Comparison of ENCODE assay signal across 22 cellular contexts in genomic region chr11:62747475-62748160, GRCh38. TPM values are rescaled to one million over a fixed set of nuclear protein-coding genes. Genes with fewer than 3 reads are reported as not detected.
A peak's percentile ranks its signal among the peaks of the same experiment; 100 is the strongest.
DNase-seq lines count a peak whose midpoint lies in the region; ATAC-seq and TF ChIP-seq lines count a peak whose summit lies in the region.
"Had no signal": no experiment of that assay in that cellular context is flagged by ENCODE, and none has a peak within 500 bp of the region (broad histone marks: within the 10 kb centered on the region; RNA-seq: fewer than 3 reads in every experiment).

No MANE protein-coding gene starts in this region.

- H3K27ac ChIP-seq in dorsolateral prefrontal cortex, result peak overlapping the region in 54 of 59 donors; percentile 3 to 82 (median 58)
- H3K27ac ChIP-seq: C4-2B, colonic mucosa, right atrium auricular region, upper lobe of right lung had no signal

- no peak for ATAC-seq in activated naive CD4-positive, alpha-beta T cell treated with anti-CD3 and anti-CD28 coated beads, Interleukin-2, amount 50 U/mL, for 72 hours
- ATAC-seq: activated T-helper 17 cell treated with anti-CD3 and anti-CD28 coated beads, Interleukin-2, amount 50 U/mL, for 72 hours; K562; stimulated activated naive CD8-positive, alpha-beta T cell treated with anti-CD3 and anti-CD28 coated beads, Interleukin-15, amount 100 ng/mL, for 72 hours; upper lobe of right lung had no signal

- H3K27ac Mint-ChIP-seq in mesothelial cell of epicardium (peak overlapping the region; percentile 77), type B pancreatic cell (no peak overlapping the region)
- H3K27ac Mint-ChIP-seq in activated naive CD4-positive, alpha-beta T cell treated with anti-CD3 and anti-CD28 coated beads, Interleukin-2, amount 50 U/mL, for 72 hours, result no peak overlapping the region
- H3K27ac Mint-ChIP-seq: activated T-helper 17 cell treated with anti-CD3 and anti-CD28 coated beads, Interleukin-2, amount 50 U/mL, for 72 hours; stimulated activated naive CD8-positive, alpha-beta T cell treated with anti-CD3 and anti-CD28 coated beads, Interleukin-15, amount 100 ng/mL, for 72 hours had no signal

- H3K4me3 Mint-ChIP-seq in mesothelial cell of epicardium, result no peak overlapping the region
- no peak overlapping the region for H3K4me3 Mint-ChIP-seq in type B pancreatic cell
- H3K4me3 Mint-ChIP-seq: activated T-helper 17 cell treated with anti-CD3 and anti-CD28 coated beads, Interleukin-2, amount 50 U/mL, for 72 hours; immature natural killer cell; stimulated activated naive CD8-positive, alpha-beta T cell treated with anti-CD3 and anti-CD28 coated beads, Interleukin-15, amount 100 ng/mL, for 72 hours had no signal

- peaks cover 11% of the 10 kb centered on the region for H3K4me1 Mint-ChIP-seq in mesothelial cell of epicardium
- H3K4me1 Mint-ChIP-seq in type B pancreatic cell (ENCODE audit: unreplicated experiment), result no peaks in the 10 kb centered on the region

- H3K27me3 Mint-ChIP-seq in mesothelial cell of epicardium (ENCODE audit: low read depth) (no peaks in the 10 kb centered on the region), type B pancreatic cell (no peaks in the 10 kb centered on the region)
- H3K27me3 Mint-ChIP-seq: activated T-helper 17 cell treated with anti-CD3 and anti-CD28 coated beads, Interleukin-2, amount 50 U/mL, for 72 hours; stimulated activated naive CD8-positive, alpha-beta T cell treated with anti-CD3 and anti-CD28 coated beads, Interleukin-15, amount 100 ng/mL, for 72 hours had no signal

- H3K9me3 Mint-ChIP-seq in mesothelial cell of epicardium, result no peaks in the 10 kb centered on the region
- no peaks in the 10 kb centered on the region for H3K9me3 Mint-ChIP-seq in activated naive CD4-positive, alpha-beta T cell treated with anti-CD3 and anti-CD28 coated beads, Interleukin-2, amount 50 U/mL, for 72 hours
- no peaks in the 10 kb centered on the region for H3K9me3 Mint-ChIP-seq in type B pancreatic cell
- H3K9me3 Mint-ChIP-seq: activated T-helper 17 cell treated with anti-CD3 and anti-CD28 coated beads, Interleukin-2, amount 50 U/mL, for 72 hours; immature natural killer cell; stimulated activated naive CD8-positive, alpha-beta T cell treated with anti-CD3 and anti-CD28 coated beads, Interleukin-15, amount 100 ng/mL, for 72 hours had no signal

- H3K4me3 ChIP-seq in dorsolateral prefrontal cortex, result peak overlapping the region in 6 of 59 donors; percentile 1 to 21 (median 10)
- H3K4me3 ChIP-seq: colonic mucosa, K562, lung, right atrium auricular region, upper lobe of right lung had no signal

- peak; percentile 41 for DNase-seq in Ammon's horn (ENCODE audit: low spot score)
- peak; percentile 82 to 90 for DNase-seq in NCI-H526 (lab: John Stamatoyannopoulos, UW)
- DNase-seq in dorsolateral prefrontal cortex, result no peak
- DNase-seq in mesothelial cell of epicardium (ENCODE audit: low spot score in 2 of 2, unreplicated experiment in 2 of 2), result no peak
- DNase-seq in nucleus accumbens (lab: John Stamatoyannopoulos, UW), result no peak
- no peak for DNase-seq in activated naive CD4-positive, alpha-beta T cell (lab: John Stamatoyannopoulos, UW)
- DNase-seq in activated naive CD4-positive, alpha-beta T cell treated with anti-CD3 and anti-CD28 coated beads, Interleukin-2, amount 50 U/mL, for 72 hours (ENCODE audit: low spot score in 2 of 2), result no peak
- no peak for DNase-seq in type B pancreatic cell (ENCODE audit: extremely low spot score, unreplicated experiment)
- DNase-seq: ACHN; activated CD4-positive, alpha-beta T cell treated with anti-CD3 and anti-CD28 coated beads for 4 hours; colonic mucosa; EL; immature natural killer cell; NCI-H2227 treated with DMSO at 0.1 percent for 48 hours; SIG-M5; stimulated activated naive CD8-positive, alpha-beta T cell treated with anti-CD3 and anti-CD28 coated beads, Interleukin-15, amount 100 ng/mL, for 72 hours; upper lobe of right lung had no signal

- TF ChIP-seq CTCF in dorsolateral prefrontal cortex (IDR thresholded peaks at IDR 0.05 in 54 of 56, conservative IDR thresholded peaks at IDR 0.05 in 2 of 56; ENCODE audit: low read depth in 1 of 56, partially characterized antibody in 56 of 56) (peak in 1 of 56 donors; percentile 13), mesothelial cell of epicardium (IDR thresholded peaks at IDR 0.05; ENCODE audit: unreplicated experiment) (no peak), type B pancreatic cell (conservative IDR thresholded peaks at IDR 0.05) (no peak)

- no peaks in the 10 kb centered on the region for H3K27me3 ChIP-seq in dorsolateral prefrontal cortex
- H3K27me3 ChIP-seq: colonic mucosa, right atrium auricular region, upper lobe of right lung had no signal

- intact Hi-C loops in dorsolateral prefrontal cortex (cut with DNase I), result no loop called here

- H3K36me3 Mint-ChIP-seq in mesothelial cell of epicardium (peaks cover 13% of the 10 kb centered on the region), type B pancreatic cell (peaks cover 8% of the 10 kb centered on the region)
- no peaks in the 10 kb centered on the region for H3K36me3 Mint-ChIP-seq in activated naive CD4-positive, alpha-beta T cell treated with anti-CD3 and anti-CD28 coated beads, Interleukin-2, amount 50 U/mL, for 72 hours

RNA-seq across cellular contexts. Expression of gene ZBTB3, which starts 6.3 kb away (rescaled TPM):
- total RNA-seq in dorsolateral prefrontal cortex (10 to 100 TPM in 115 of 120 experiments, 1 to 10 TPM in 5; 6.9 to 30.3 (median 15.2) TPM), mesothelial cell of epicardium (11.6 to 14.7 TPM (median 13.2 TPM) in 3 replicates), type B pancreatic cell (ENCODE audit: low replicate concordance) (6.3 and 10.1 TPM in 2 replicates)
- total RNA-seq in activated naive CD4-positive, alpha-beta T cell treated with anti-CD3 and anti-CD28 coated beads, Interleukin-2, amount 50 U/mL, for 72 hours, result 10 to 100 TPM in 1 of 2 donors, 1 to 10 TPM in 1; 7.8 to 23.9 TPM

RNA-seq across cellular contexts. Expression of gene POLR2G, which starts 13.8 kb away (rescaled TPM):
- total RNA-seq in dorsolateral prefrontal cortex, result 10 to 100 TPM; 35.8 to 95.3 (median 54.4) TPM
- 84.0 to 89.2 TPM (median 85.2 TPM) in 3 replicates for total RNA-seq in mesothelial cell of epicardium
- 100 to 1,000 TPM; 116 to 172 TPM for total RNA-seq in activated naive CD4-positive, alpha-beta T cell treated with anti-CD3 and anti-CD28 coated beads, Interleukin-2, amount 50 U/mL, for 72 hours
- total RNA-seq in type B pancreatic cell (ENCODE audit: low replicate concordance), result 68.8 and 98.7 TPM in 2 replicates

RNA-seq across cellular contexts. Expression of gene TTC9C, which starts 19.3 kb away (rescaled TPM):
- total RNA-seq in dorsolateral prefrontal cortex (10 to 100 TPM; 21.6 to 58.1 (median 38.1) TPM), mesothelial cell of epicardium (39.8 to 46.0 TPM (median 41.7 TPM) in 3 replicates), type B pancreatic cell (ENCODE audit: low replicate concordance) (34.1 and 39.0 TPM in 2 replicates)
- 10 to 100 TPM; 55.6 to 68.9 TPM for total RNA-seq in activated naive CD4-positive, alpha-beta T cell treated with anti-CD3 and anti-CD28 coated beads, Interleukin-2, amount 50 U/mL, for 72 hours

RNA-seq across cellular contexts. Expression of gene HNRNPUL2, which starts 20.4 kb away (rescaled TPM):
- total RNA-seq in dorsolateral prefrontal cortex (100 to 1,000 TPM in 1 of 120 experiments, 10 to 100 TPM in 119; 49.2 to 100 (median 74.3) TPM), mesothelial cell of epicardium (60.3 to 62.0 TPM (median 61.5 TPM) in 3 replicates), type B pancreatic cell (ENCODE audit: low replicate concordance) (44.8 and 63.7 TPM in 2 replicates)
- 10 to 100 TPM; 54.4 to 63.2 TPM for total RNA-seq in activated naive CD4-positive, alpha-beta T cell treated with anti-CD3 and anti-CD28 coated beads, Interleukin-2, amount 50 U/mL, for 72 hours

RNA-seq across cellular contexts. Expression of gene TAF6L, which starts 23.6 kb away (rescaled TPM):
- total RNA-seq in dorsolateral prefrontal cortex (10 to 100 TPM in 118 of 120 experiments, 1 to 10 TPM in 2; 9.3 to 39.3 (median 22.8) TPM), mesothelial cell of epicardium (40.2 to 42.9 TPM (median 42.8 TPM) in 3 replicates), type B pancreatic cell (ENCODE audit: low replicate concordance) (23.8 and 37.6 TPM in 2 replicates)
- 10 to 100 TPM; 16.7 to 32.2 TPM for total RNA-seq in activated naive CD4-positive, alpha-beta T cell treated with anti-CD3 and anti-CD28 coated beads, Interleukin-2, amount 50 U/mL, for 72 hours

Comparison
In these comparisons a context has a peak if more than half of its experiments do, and no peak if none do; other contexts are left out.
1. DNase-seq: peak in Ammon's horn (single experiment) and NCI-H526 (2 of 2); none in dorsolateral prefrontal cortex (0 of 10), mesothelial cell of epicardium (0 of 2), nucleus accumbens (0 of 56), activated naive CD4-positive, alpha-beta T cell (0 of 4), activated naive CD4-positive, alpha-beta T cell treated with anti-CD3 and anti-CD28 coated beads, Interleukin-2, amount 50 U/mL, for 72 hours (0 of 2) and type B pancreatic cell (single experiment).